In genomic region chr4:183097251-183098079, GRCh38 we compare ENCODE assay signal across 9 cellular contexts. TPM values are rescaled to one million over a fixed set of nuclear protein-coding genes. Genes with fewer than 3 reads are reported as not detected.
DNase-seq lines count a peak whose midpoint lies in the region; ATAC-seq and TF ChIP-seq lines count a peak whose summit lies in the region.
"Had no signal": no experiment of that assay in that cellular context is flagged by ENCODE, and none has a peak within 500 bp of the region (broad histone marks: within the 10 kb centered on the region; RNA-seq: fewer than 3 reads in every experiment).

No MANE protein-coding gene starts in this region.

- H3K27me3 Mint-ChIP-seq in Caco-2 (ENCODE audit: insufficient read depth, unreplicated experiment) = no peaks in the 10 kb centered on the region

- H3K4me1 Mint-ChIP-seq in Caco-2 (ENCODE audit: low read depth, unreplicated experiment) = peaks cover 33% of the 10 kb centered on the region

- ATAC-seq in HG02642 (IDR thresholded peaks at IDR 0.05; ENCODE audit: poor library complexity, unreplicated experiment) (no peak), GM18868 (IDR thresholded peaks at IDR 0.05; ENCODE audit: unreplicated experiment) (no peak)

- 51 to 58% (median 51%) methylated on average over 47 of the region's 47 CpGs for WGBS in ovary, 3 donors

- intact Hi-C loops in Caco-2 (cut with micrococcal nuclease; ENCODE audit: unreplicated experiment) (loop anchor here (5.0 to 10.0 kb wide), 2 partner anchors 145 to 347 kb away; partner anchors contain the start of gene CDKN2AIP), ovary (cut with DNase I) (loop anchor here in 1 of 4 donors (10.0 kb wide), 1 partner anchor 183 kb away; the partner anchor contains the start of gene DCTD)

- peak overlapping the region; percentile 83 for H3K4me3 Mint-ChIP-seq in Caco-2 (ENCODE audit: unreplicated experiment)

- H3K36me3 Mint-ChIP-seq in Caco-2 (ENCODE audit: insufficient read depth, unreplicated experiment) = peaks cover 18% of the 10 kb centered on the region

- BruUV-seq in Caco-2 (replicated peaks; lab: Mats Ljungman, UMichigan) = no TSS peak

- TF ChIP-seq EP300 in ovary (IDR thresholded peaks at IDR 0.05) = no peak

- POLR2A ChIA-PET in Caco-2 (lab: Charles Lee) = interaction anchor here (0.8 to 1.8 kb wide), 2 partner anchors 17 to 192 kb away, joined by 5 to 19 read pairs; no protein-coding TSS in a partner anchor

- peak overlapping the region; percentile 92 for H3K27ac Mint-ChIP-seq in Caco-2 (ENCODE audit: unreplicated experiment)
- H3K27ac Mint-ChIP-seq: activated naive CD4-positive, alpha-beta T cell treated with anti-CD3 and anti-CD28 coated beads, Interleukin-2, amount 50 U/mL, for 72 hours had no signal

- H3K4me3 ChIP-seq in Caco-2 (ENCODE audit: low read depth, low read length) (peak overlapping the region; percentile 82), fibroblast of the aortic adventitia (ENCODE audit: low read depth, low read length) (peak overlapping the region; percentile 89), ovary (peak overlapping the region; percentile 59)

- no peak for TF ChIP-seq POLR2A in ovary (IDR thresholded peaks at IDR 0.05)

- TF ChIP-seq CTCF in Caco-2 (IDR thresholded peaks at IDR 0.05; ENCODE audit: insufficient read depth in 1 of 2, low read depth in 1 of 2, low read length in 1 of 2, severe bottlenecking in 1 of 2, unreplicated experiment in 1 of 2) (no peak), fibroblast of the aortic adventitia (IDR thresholded peaks at IDR 0.05; ENCODE audit: insufficient read depth, low read length) (no peak), ovary (IDR thresholded peaks at IDR 0.05) (no peak)

- peak overlapping the region; percentile 62 to 93 for H3K27ac ChIP-seq in ovary

- H3K9me3 ChIP-seq in Caco-2 (no peaks in the 10 kb centered on the region), ovary (no peaks in the 10 kb centered on the region)

- H3K9me3 Mint-ChIP-seq in Caco-2 (ENCODE audit: unreplicated experiment) = no peaks in the 10 kb centered on the region
- H3K9me3 Mint-ChIP-seq: activated naive CD4-positive, alpha-beta T cell treated with anti-CD3 and anti-CD28 coated beads, Interleukin-2, amount 50 U/mL, for 72 hours had no signal

- H3K36me3 ChIP-seq in Caco-2 (ENCODE audit: control insufficient read depth, insufficient read depth, low read length) (no peaks in the 10 kb centered on the region), ovary (no peaks in the 10 kb centered on the region)

- DNase-seq in Caco-2 (no peak), activated T-cell treated with anti-CD3 and anti-CD28 coated beads for 4 hours (peak; percentile 4), fibroblast of the aortic adventitia (ENCODE audit: low read depth) (peak; percentile 32), ovary (peak in 4 of 5 donors; percentile 29 to 43 (median 36)), DMS153 treated with DMSO at 0.1 percent for 48 hours (lab: John Stamatoyannopoulos, UW; ENCODE audit: unreplicated experiment) (no peak), NCI-H2029 (lab: John Stamatoyannopoulos, UW) (no peak)

- CTCF ChIA-PET in Caco-2 (lab: Charles Lee) = interaction anchor here (0.6 to 3.1 kb wide), 5 partner anchors 13 to 86 kb away, joined by 3 to 14 read pairs (median 4); no protein-coding TSS in a partner anchor

- no peaks in the 10 kb centered on the region for H3K27me3 ChIP-seq in Caco-2 (replicated peaks; ENCODE audit: control insufficient read depth, insufficient read depth, low read length)
- no peaks in the 10 kb centered on the region for H3K27me3 ChIP-seq in ovary

- peaks cover 38% of the 10 kb centered on the region for H3K4me1 ChIP-seq in Caco-2
- H3K4me1 ChIP-seq in ovary (ENCODE audit: insufficient read depth) = peaks cover 4% of the 10 kb centered on the region

RNA-seq across cellular contexts. Expression of gene WWC2, which starts 1.6 kb away (rescaled TPM):
- total RNA-seq in Caco-2 (2022) (120 and 126 TPM in 2 replicates), fibroblast of the aortic adventitia (ENCODE audit: low replicate concordance) (21.5 and 47.0 TPM in 2 replicates), ovary (10 to 100 TPM; 28.3 to 43.0 (median 32.7) TPM)
- 10 to 100 TPM in 1 of 2 donors, 1 to 10 TPM in 1; 9.4 to 18.8 TPM for polyA plus RNA-seq in ovary

Comparison
In these comparisons a context has a peak if more than half of its experiments do, and no peak if none do; other contexts are left out.
1. DNase-seq: peak in activated T-cell treated with anti-CD3 and anti-CD28 coated beads for 4 hours (single experiment), fibroblast of the aortic adventitia (single experiment) and ovary (4 of 5); none in Caco-2 (0 of 2), DMS153 treated with DMSO at 0.1 percent for 48 hours (single experiment) and NCI-H2029 (single experiment).
2. Peak in every context shown above with its lines, with median percentiles within 50 percentile points of each other: H3K4me3 ChIP-seq.